ENCODE assay signal across 24 cellular contexts in the genomic region with DNA sequence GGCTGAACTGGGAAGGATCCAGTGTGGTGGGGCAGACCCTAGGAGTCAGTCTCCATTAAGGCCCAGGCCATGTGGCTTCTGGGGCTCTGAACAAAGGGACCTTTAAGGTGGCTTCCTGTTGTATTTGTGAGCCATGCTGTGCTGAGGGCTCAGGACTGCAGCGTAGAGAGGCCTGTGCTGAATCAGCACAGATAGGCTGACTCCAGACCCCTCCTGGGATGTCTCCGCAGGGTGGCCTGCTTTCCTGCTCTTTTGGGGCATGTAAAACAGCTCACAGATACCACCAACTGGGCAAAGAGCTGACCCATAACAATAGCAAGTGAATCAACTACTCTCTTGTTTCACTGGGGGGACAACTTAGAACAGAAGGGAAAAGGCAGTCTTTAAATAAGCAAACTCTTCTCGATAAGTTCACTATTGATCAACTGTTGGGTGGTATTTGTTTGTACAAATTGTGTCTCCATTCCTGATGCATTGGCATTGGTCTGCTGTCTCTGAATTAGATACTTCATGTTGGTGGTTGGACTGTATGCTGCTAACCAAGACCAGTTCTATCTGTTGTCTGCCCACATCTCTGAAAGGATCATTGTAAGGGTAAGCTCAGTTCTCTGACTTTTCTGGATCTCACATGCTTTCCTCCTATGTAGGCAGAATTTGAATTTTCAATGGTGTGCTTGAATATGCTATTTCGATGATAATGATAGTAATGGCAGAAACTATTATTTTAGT.
DNase-seq lines count a peak whose midpoint lies in the region; ATAC-seq, FAIRE-seq and TF ChIP-seq lines count a peak whose summit lies in the region.
"Had no signal": no experiment of that assay in that cellular context is flagged by ENCODE, and none has a peak within 500 bp of the region (broad histone marks: within the 10 kb centered on the region; RNA-seq: fewer than 3 reads in every experiment).

No MANE protein-coding gene starts in this region.

- POLR2A ChIA-PET in H1 (lab: Charles Lee; ENCODE audit: partially characterized antibody), result interaction anchor here (1.0 to 1.3 kb wide), 3 partner anchors 15 to 469 kb away, joined by 3 to 5 read pairs (median 3); no protein-coding TSS in a partner anchor

- H3K27ac ChIP-seq in H1 (ENCODE audit: low read depth, low read length) (peak overlapping the region; percentile 20; the same call in 1 of the 2 replicates), esophagus squamous epithelium (no peak overlapping the region), GM23248 (no peak overlapping the region)
- H3K27ac ChIP-seq: left lung, stomach, tibial artery had no signal

- H3K9me3 ChIP-seq in H1 (ENCODE audit: insufficient read depth in 2 of 2, low read depth in 1 of 2, low read length in 1 of 2) (no peaks in the 10 kb centered on the region), esophagus squamous epithelium (no peaks in the 10 kb centered on the region), GM23248 (ENCODE audit: low read depth) (no peaks in the 10 kb centered on the region)
- H3K9me3 ChIP-seq: left lung, mucosa of descending colon, stomach, tibial artery had no signal

- intact Hi-C loops in esophagus squamous epithelium (cut with DNase I), result no loop called here

- peak overlapping the region; percentile 86 for H2BK20ac ChIP-seq in H1 (ENCODE audit: low read length)

- no peak for DNase-seq in stimulated activated naive CD8-positive, alpha-beta T cell treated with anti-CD3 and anti-CD28 coated beads, Interleukin-15, Interleukin-2, amounts not matched to agents 100 U/mL and 50 U/mL, for 24 hours
- DNase-seq in stimulated activated naive CD8-positive, alpha-beta T cell treated with anti-CD3 and anti-CD28 coated beads, Interleukin-15, amount 100 ng/mL, for 72 hours, result no peak
- DNase-seq in H1 (ENCODE audit: low read depth in 1 of 2, low spot score in 2 of 2) (peak; percentile 62 to 89), mesothelial cell of epicardium (ENCODE audit: low spot score in 2 of 2, unreplicated experiment in 2 of 2) (no peak), NCI-H2171 treated with DMSO at 0.1 percent for 48 hours (lab: John Stamatoyannopoulos, UW) (no peak), esophagus squamous epithelium (lab: John Stamatoyannopoulos, UW) (no peak), GM23248 (no peak)
- DNase-seq: 8988T; activated CD4-positive, alpha-beta T cell treated with anti-CD3 and anti-CD28 coated beads, Interleukin-2, amount 50 U/mL, for 1 hour; activated CD8-positive, alpha-beta memory T cell treated with anti-CD3 and anti-CD28 coated beads, Interleukin-2, amount 10 ng/mL, durations not matched to agents 7 days and 5 days; CD8-positive, alpha-beta T cell; DMS153; left lung; mucosa of descending colon; NCI-H1048; NCI-H2029; NCI-H446; SHP77; stomach; tibial artery had no signal

- peak overlapping the region; percentile 93; the same call in 1 of the 2 replicates for H2BK5ac ChIP-seq in H1 (ENCODE audit: low read depth, low read length)

- H4K91ac ChIP-seq in H1 (replicated peaks; ENCODE audit: insufficient read length, low read length), result peak overlapping the region; percentile 89

- no peak overlapping the region for H3K4me3 Mint-ChIP-seq in stimulated activated naive CD8-positive, alpha-beta T cell treated with anti-CD3 and anti-CD28 coated beads, Interleukin-15, amount 100 ng/mL, for 72 hours
- H3K4me3 Mint-ChIP-seq in mesothelial cell of epicardium, result no peak overlapping the region
- H3K4me3 Mint-ChIP-seq: activated CD8-positive, alpha-beta memory T cell treated with anti-CD3 and anti-CD28 coated beads, Interleukin-2, amount 10 ng/mL, durations not matched to agents 7 days and 5 days; activated naive CD4-positive, alpha-beta T cell treated with anti-CD3 and anti-CD28 coated beads, Interleukin-2, amount 50 U/mL, for 24 hours; activated T-helper 1 cell treated with anti-CD3 and anti-CD28 coated beads, Interleukin-12 subunit alpha, Interleukin-12 subunit beta, Interleukin-2, Interleukin-4 antibody, amounts not matched to agents 30 ng/mL and 10 ng/mL and 1 ng/mL, durations not matched to agents 14 hours and 24 hours and 36 hours; CD8-positive, alpha-beta T cell had no signal

- no peak overlapping the region for H3K23ac ChIP-seq in H1 (ENCODE audit: insufficient read length)

- TF ChIP-seq CTCF in H1 (IDR thresholded peaks at IDR 0.05; ENCODE audit: control extremely low read depth in 1 of 3, insufficient read depth in 1 of 3, low read depth in 1 of 3, low read length in 3 of 3), result no peak
- TF ChIP-seq CTCF in mesothelial cell of epicardium (IDR thresholded peaks at IDR 0.05; ENCODE audit: unreplicated experiment), result no peak
- no peak for TF ChIP-seq CTCF in esophagus squamous epithelium (IDR thresholded peaks at IDR 0.05)

- H3K56ac ChIP-seq in H1 (replicated peaks; ENCODE audit: insufficient read length, low read depth, low read length), result no peak overlapping the region

- no peaks in the 10 kb centered on the region for H3K79me2 ChIP-seq in H1 (ENCODE audit: control insufficient read depth in 1 of 2, insufficient read depth in 2 of 2, low read length in 2 of 2)
- no peaks in the 10 kb centered on the region for H3K79me2 ChIP-seq in GM23248 (ENCODE audit: insufficient read depth)

- peak in 1 of 2 experiments; percentile 43; a peak in 1 of 3 replicates for TF ChIP-seq POLR2A in H1 (IDR thresholded peaks at IDR 0.05; ENCODE audit: control extremely low read depth in 1 of 2, low read depth in 2 of 2, low read length in 2 of 2)
- no peak for TF ChIP-seq POLR2A in esophagus squamous epithelium (IDR thresholded peaks at IDR 0.05)

- H3K14ac ChIP-seq in H1 (ENCODE audit: insufficient read length), result no peak overlapping the region

- H3K27me3 ChIP-seq in H1 (replicated peaks in 1 of 4; ENCODE audit: control insufficient read depth in 3 of 4, extremely low read depth in 1 of 4, insufficient read depth in 3 of 4, low read length in 3 of 4) (no peaks in the 10 kb centered on the region), esophagus squamous epithelium (no peaks in the 10 kb centered on the region), GM23248 (replicated peaks; ENCODE audit: insufficient read depth) (no peaks in the 10 kb centered on the region)
- H3K27me3 ChIP-seq: left lung, stomach, tibial artery had no signal

- H3K4ac ChIP-seq in H1 (replicated peaks; ENCODE audit: insufficient read length, low read depth, low read length), result peak overlapping the region; percentile 36

- no peaks in the 10 kb centered on the region for H3K4me1 Mint-ChIP-seq in stimulated activated naive CD8-positive, alpha-beta T cell treated with anti-CD3 and anti-CD28 coated beads, Interleukin-15, amount 100 ng/mL, for 72 hours
- H3K4me1 Mint-ChIP-seq in mesothelial cell of epicardium, result peaks cover 23% of the 10 kb centered on the region
- H3K4me1 Mint-ChIP-seq: activated naive CD4-positive, alpha-beta T cell treated with anti-CD3 and anti-CD28 coated beads, Interleukin-2, amount 50 U/mL, for 24 hours had no signal

- peaks cover 2 to 28% (median 24%) of the 10 kb centered on the region in 4 experiments; a peak in 6 of 7 replicates for H3K4me1 ChIP-seq in H1 (replicated peaks in 1 of 4; ENCODE audit: control insufficient read depth in 3 of 4, insufficient read depth in 4 of 4, low read length in 3 of 4)
- peaks cover 0 to 6% (median 0%) of the 10 kb centered on the region in 3 donors for H3K4me1 ChIP-seq in esophagus squamous epithelium
- H3K4me1 ChIP-seq in GM23248 (ENCODE audit: insufficient read depth), result peaks cover 27% of the 10 kb centered on the region

- H2AFZ ChIP-seq in H1 (ENCODE audit: low read length) (no peak overlapping the region), GM23248 (no peak overlapping the region)

- H3K27me3 Mint-ChIP-seq in stimulated activated naive CD8-positive, alpha-beta T cell treated with anti-CD3 and anti-CD28 coated beads, Interleukin-15, amount 100 ng/mL, for 72 hours, result no peaks in the 10 kb centered on the region
- no peaks in the 10 kb centered on the region for H3K27me3 Mint-ChIP-seq in mesothelial cell of epicardium (ENCODE audit: low read depth)

- H4K20me1 ChIP-seq in H1 (replicated peaks in 1 of 2; ENCODE audit: control insufficient read depth in 1 of 2, insufficient read depth in 2 of 2, low read length in 2 of 2), result no peaks in the 10 kb centered on the region
- no peaks in the 10 kb centered on the region for H4K20me1 ChIP-seq in GM23248 (ENCODE audit: insufficient read depth)

- WGBS in H1 (ENCODE audit: extremely low coverage in 1 of 2, insufficient coverage in 1 of 2, insufficient read length in 1 of 2, insufficient replicate concordance in 2 of 2, low coverage in 1 of 2, low lambda C conversion rate in 2 of 2, missing lambda C conversion rate in 1 of 2), 2 experiments, result 44% methylated on average over 4 of the region's 4 CpGs; no CpG with 5 or more reads in 1 of the 2 experiments
- WGBS in esophagus squamous epithelium, 2 donors, result 88 to 96% methylated on average over 4 of the region's 4 CpGs
- 85 to 89% methylated on average over 4 of the region's 4 CpGs for WGBS in GM23248 (ENCODE audit: low coverage in 1 of 2, low lambda C conversion rate in 2 of 2, missing lambda C conversion rate in 2 of 2), 2 experiments

- H3K36me3 ChIP-seq in H1 (ENCODE audit: control insufficient read depth in 2 of 4, insufficient read depth in 4 of 4, low read length in 3 of 4), result no peaks in the 10 kb centered on the region
- H3K36me3 ChIP-seq in esophagus squamous epithelium, result no peaks in the 10 kb centered on the region
- H3K36me3 ChIP-seq in GM23248 (ENCODE audit: low read depth), result no peaks in the 10 kb centered on the region
- H3K36me3 ChIP-seq: left lung, stomach, tibial artery had no signal

- peak; percentile 94 for FAIRE-seq in H1 (lab: Jason Lieb, UNC)
- FAIRE-seq: endothelial cell of umbilical vein had no signal

- H3K4me2 ChIP-seq in H1 (ENCODE audit: insufficient read depth in 1 of 2, low read depth in 2 of 2, low read length in 2 of 2), result peak overlapping the region; percentile 39 to 62
- H3K4me2 ChIP-seq in GM23248 (ENCODE audit: unreplicated experiment), result no peak overlapping the region

- no peaks in the 10 kb centered on the region for H3K79me1 ChIP-seq in H1 (ENCODE audit: low read depth, low read length)

- peak overlapping the region; percentile 27 for H4K5ac ChIP-seq in H1 (ENCODE audit: insufficient read length, low read depth, low read length)

- no peaks in the 10 kb centered on the region for H3K36me3 Mint-ChIP-seq in mesothelial cell of epicardium
- H3K36me3 Mint-ChIP-seq: activated CD8-positive, alpha-beta memory T cell treated with anti-CD3 and anti-CD28 coated beads, Interleukin-2, amount 10 ng/mL, durations not matched to agents 7 days and 5 days; activated naive CD4-positive, alpha-beta T cell treated with anti-CD3 and anti-CD28 coated beads, Interleukin-2, amount 50 U/mL, for 24 hours; CD8-positive, alpha-beta T cell had no signal

- peak in 1 of 2 experiments; percentile 58; a peak in 1 of 3 replicates for TF ChIP-seq EP300 in H1 (IDR thresholded peaks at IDR 0.05; ENCODE audit: borderline replicate concordance in 1 of 2, low read depth in 2 of 2, low read length in 2 of 2)

- H2BK120ac ChIP-seq in H1 (replicated peaks; ENCODE audit: low read depth, low read length), result peak overlapping the region; percentile 97

- peak overlapping the region; percentile 82; the same call in 1 of the 2 replicates for H2AK5ac ChIP-seq in H1 (ENCODE audit: low read depth, low read length)

- in situ Hi-C loops in GM23248 (cut with MboI), result no loop called here

- CTCF ChIA-PET in H1 (lab: Charles Lee; ENCODE audit: partially characterized antibody), result interaction anchor here (0.7 to 3.0 kb wide), 3 partner anchors 17 to 460 kb away, joined by 3 to 10 read pairs (median 3); no protein-coding TSS in a partner anchor

- peak overlapping the region; percentile 60 for H3K18ac ChIP-seq in H1 (ENCODE audit: extremely low read depth, low read length)

- peak overlapping the region; percentile 99 for H2BK12ac ChIP-seq in H1 (ENCODE audit: low read depth, low read length)

- H2BK15ac ChIP-seq in H1 (ENCODE audit: low read length), result no peak overlapping the region

- ATAC-seq in stimulated activated naive CD8-positive, alpha-beta T cell treated with anti-CD3 and anti-CD28 coated beads, Interleukin-15, Interleukin-2, amounts not matched to agents 100 U/mL and 50 U/mL, for 24 hours, result peak; percentile 17
- no peak for ATAC-seq in stimulated activated naive CD8-positive, alpha-beta T cell treated with anti-CD3 and anti-CD28 coated beads, Interleukin-15, amount 100 ng/mL, for 72 hours
- no peak for ATAC-seq in GM21737 (IDR thresholded peaks at IDR 0.05; ENCODE audit: unreplicated experiment)
- ATAC-seq: activated CD8-positive, alpha-beta memory T cell treated with anti-CD3 and anti-CD28 coated beads, Interleukin-2, amount 10 ng/mL, durations not matched to agents 7 days and 5 days; CD8-positive, alpha-beta T cell had no signal

- peaks cover 11% of the 10 kb centered on the region; the same call in 1 of the 2 replicates for H3F3A ChIP-seq in GM23248 (ENCODE audit: insufficient read depth)

- no peak overlapping the region for H3K27ac Mint-ChIP-seq in stimulated activated naive CD8-positive, alpha-beta T cell treated with anti-CD3 and anti-CD28 coated beads, Interleukin-15, amount 100 ng/mL, for 72 hours
- H3K27ac Mint-ChIP-seq in mesothelial cell of epicardium, result peak overlapping the region; percentile 8
- H3K27ac Mint-ChIP-seq: activated CD8-positive, alpha-beta memory T cell treated with anti-CD3 and anti-CD28 coated beads, Interleukin-2, amount 10 ng/mL, durations not matched to agents 7 days and 5 days; activated naive CD4-positive, alpha-beta T cell treated with anti-CD3 and anti-CD28 coated beads, Interleukin-2, amount 50 U/mL, for 24 hours; activated T-helper 1 cell treated with anti-CD3 and anti-CD28 coated beads, Interleukin-12 subunit alpha, Interleukin-12 subunit beta, Interleukin-2, Interleukin-4 antibody, amounts not matched to agents 30 ng/mL and 10 ng/mL and 1 ng/mL, durations not matched to agents 14 hours and 24 hours and 36 hours; CD8-positive, alpha-beta T cell had no signal

- peak overlapping the region in 1 of 4 experiments; percentile 21; a peak in 2 of 8 replicates for H3K4me3 ChIP-seq in H1 (ENCODE audit: extremely low read depth in 1 of 4, insufficient read depth in 2 of 4, low read depth in 3 of 4, low read length in 4 of 4)
- no peak overlapping the region for H3K4me3 ChIP-seq in esophagus squamous epithelium
- H3K4me3 ChIP-seq in GM23248, result no peak overlapping the region
- H3K4me3 ChIP-seq: left lung, mucosa of descending colon, stomach, tibial artery had no signal

- peak overlapping the region; percentile 19; the same call in 1 of the 2 replicates for H4K8ac ChIP-seq in H1 (ENCODE audit: extremely low read depth, insufficient read depth, low read length)

- H3K9ac ChIP-seq in H1 (replicated peaks in 1 of 4; ENCODE audit: extremely low read depth in 1 of 4, low read depth in 3 of 4, low read length in 3 of 4) (no peak overlapping the region; a peak in 1 of 7 replicates), GM23248 (no peak overlapping the region)

- TF ChIP-seq RAD21 in H1 (IDR thresholded peaks at IDR 0.05 in 1 of 2, conservative IDR thresholded peaks at IDR 0.05 in 1 of 2; ENCODE audit: low read depth in 2 of 2, low read length in 2 of 2), result no peak; a peak in 2 of 4 replicates

- H3K9me2 ChIP-seq in GM23248 (ENCODE audit: insufficient read depth), result no peaks in the 10 kb centered on the region

- H3K9me3 Mint-ChIP-seq in stimulated activated naive CD8-positive, alpha-beta T cell treated with anti-CD3 and anti-CD28 coated beads, Interleukin-15, amount 100 ng/mL, for 72 hours, result no peaks in the 10 kb centered on the region
- no peaks in the 10 kb centered on the region for H3K9me3 Mint-ChIP-seq in mesothelial cell of epicardium
- H3K9me3 Mint-ChIP-seq: activated naive CD4-positive, alpha-beta T cell treated with anti-CD3 and anti-CD28 coated beads, Interleukin-2, amount 50 U/mL, for 24 hours; activated T-helper 1 cell treated with anti-CD3 and anti-CD28 coated beads, Interleukin-12 subunit alpha, Interleukin-12 subunit beta, Interleukin-2, Interleukin-4 antibody, amounts not matched to agents 30 ng/mL and 10 ng/mL and 1 ng/mL, durations not matched to agents 14 hours and 24 hours and 36 hours; CD8-positive, alpha-beta T cell had no signal

- peaks cover 3% of the 10 kb centered on the region; the same call in 1 of the 2 replicates for H3K23me2 ChIP-seq in H1 (ENCODE audit: low read depth, low read length)

Comparison
In these comparisons a context has a peak if more than half of its experiments do, and no peak if none do; other contexts are left out.
1. DNase-seq: peak in H1 (2 of 2); none in stimulated activated naive CD8-positive, alpha-beta T cell treated with anti-CD3 and anti-CD28 coated beads, Interleukin-15, Interleukin-2, amounts not matched to agents 100 U/mL and 50 U/mL, for 24 hours (single experiment), stimulated activated naive CD8-positive, alpha-beta T cell treated with anti-CD3 and anti-CD28 coated beads, Interleukin-15, amount 100 ng/mL, for 72 hours (0 of 2), mesothelial cell of epicardium (0 of 2), NCI-H2171 treated with DMSO at 0.1 percent for 48 hours (single experiment), esophagus squamous epithelium (single experiment) and GM23248 (single experiment).